10 cellular contexts compared by ENCODE assay signal in the genomic region with DNA sequence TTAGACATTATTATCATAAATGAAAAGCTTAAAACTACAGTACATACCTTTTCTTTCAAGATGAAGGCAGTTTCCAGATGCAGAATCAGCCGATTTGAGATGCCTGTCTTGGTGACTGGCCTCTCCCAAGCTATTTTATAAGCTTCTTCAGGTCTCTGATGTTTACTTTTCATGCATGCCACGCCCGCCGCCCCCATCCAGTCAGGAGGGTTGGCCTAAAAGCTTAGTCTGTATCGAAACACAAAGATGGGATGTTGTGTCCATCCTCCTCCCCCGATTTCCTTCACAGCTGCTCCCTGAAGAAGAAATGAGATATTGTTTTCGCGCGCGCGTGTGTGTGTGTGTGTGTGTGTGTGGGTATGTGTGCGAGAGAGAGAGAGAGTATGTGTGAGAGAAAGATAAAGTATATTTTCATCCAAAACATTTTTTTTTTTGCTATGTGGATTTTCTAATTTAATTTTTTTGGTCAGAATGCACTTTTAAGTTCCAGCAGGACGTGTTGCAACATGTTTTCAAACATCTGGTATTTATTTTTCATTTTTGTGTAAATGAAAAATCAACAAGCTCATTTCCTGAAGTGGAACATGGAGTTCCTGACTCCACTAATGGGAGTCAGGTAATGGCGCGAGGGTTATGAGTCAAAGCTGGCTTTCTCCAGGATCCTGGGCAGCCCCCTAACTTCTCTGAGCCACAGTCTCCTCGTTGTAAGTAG. TPM values are rescaled to one million over a fixed set of nuclear protein-coding genes. Genes with fewer than 3 reads are reported as not detected.
DNase-seq lines count a peak whose midpoint lies in the region; ATAC-seq and TF ChIP-seq lines count a peak whose summit lies in the region.
"Had no signal": no experiment of that assay in that cellular context is flagged by ENCODE, and none has a peak within 500 bp of the region (broad histone marks: within the 10 kb centered on the region; RNA-seq: fewer than 3 reads in every experiment).

APOD (minus strand) TSS at position 110 of the 712 bp plus-strand sequence. CDS start 4,479 bp downstream, outside the sequence.

- H3K4me2 ChIP-seq in skeletal muscle satellite cell (ENCODE audit: low read length): peak within 1 kb of the TSS; percentile 51

- H3K27me3 ChIP-seq in adipocyte (replicated peaks; ENCODE audit: control insufficient read depth, insufficient read depth, low read length) (no peaks in the 10 kb centered on the region), heart left ventricle (peaks cover 0 to 10% (median 0%) of the 10 kb centered on the region in 9 donors), skeletal muscle satellite cell (ENCODE audit: control insufficient read depth, insufficient read depth, low read length) (peaks cover 22% of the 10 kb centered on the region)

- intact Hi-C loops in heart left ventricle (cut with DNase I): no loop called here

- H3K9me3 ChIP-seq in adipocyte (ENCODE audit: control insufficient read depth, low read length): peaks cover 2% of the 10 kb centered on the region
- peaks cover 0 to 2% (median 0%) of the 10 kb centered on the region in 12 donors for H3K9me3 ChIP-seq in heart left ventricle
- no peaks in the 10 kb centered on the region for H3K9me3 ChIP-seq in skeletal muscle satellite cell (replicated peaks; ENCODE audit: low read length)

- TF ChIP-seq POLR2A in heart left ventricle (IDR thresholded peaks at IDR 0.05): peak in 1 of 2 donors; percentile 20

- no peak for TF ChIP-seq CTCF in heart left ventricle (IDR thresholded peaks at IDR 0.05)

- ATAC-seq in heart left ventricle: peak; percentile 72 to 91 (median 78)
- no peak for ATAC-seq in GM19452 (IDR thresholded peaks at IDR 0.05; ENCODE audit: unreplicated experiment)

- DNase-seq in H4 (ENCODE audit: low spot score) (peak; percentile 33), adipocyte (ENCODE audit: low read depth) (peak; percentile 79), heart left ventricle (peak; percentile 65 to 81 (median 76)), GM19240 (ENCODE audit: insufficient read length, low spot score) (no peak), NCI-H524 (lab: John Stamatoyannopoulos, UW) (no peak)
- no peak for DNase-seq in activated CD8-positive, alpha-beta memory T cell treated with anti-CD3 and anti-CD28 coated beads for 24 hours
- DNase-seq: NCI-H1930, retina had no signal

- H3K27ac ChIP-seq in heart left ventricle: peak within 1 kb of the TSS; percentile 43 to 81 (median 68)

- no peaks in the 10 kb centered on the region for H3K36me3 ChIP-seq in adipocyte (ENCODE audit: control insufficient read depth, insufficient read depth, low read length, severe bottlenecking)
- H3K36me3 ChIP-seq in heart left ventricle: peaks cover 0 to 9% (median 0%) of the 10 kb centered on the region in 9 donors
- H3K36me3 ChIP-seq in skeletal muscle satellite cell (ENCODE audit: insufficient read depth, low read length): no peaks in the 10 kb centered on the region

- H3K4me3 ChIP-seq in adipocyte (ENCODE audit: low read length) (peak within 1 kb of the TSS; percentile 79), heart left ventricle (peak within 1 kb of the TSS in 11 of 12 donors; percentile 2 to 55 (median 36)), skeletal muscle satellite cell (ENCODE audit: low read length) (no peak within 1 kb of the TSS)

- peak within 1 kb of the TSS; percentile 77 for H3K9ac ChIP-seq in adipocyte (ENCODE audit: low read length)
- H3K9ac ChIP-seq in skeletal muscle satellite cell (ENCODE audit: low read depth, low read length): no peak within 1 kb of the TSS

- H3K4me1 ChIP-seq in adipocyte (ENCODE audit: control insufficient read depth, insufficient read depth, low read length) (peaks cover 37% of the 10 kb centered on the region), heart left ventricle (peaks cover 0 to 29% (median 9%) of the 10 kb centered on the region in 12 donors), skeletal muscle satellite cell (ENCODE audit: control insufficient read depth, insufficient read depth, low read length) (peaks cover 9% of the 10 kb centered on the region)

- WGBS in heart left ventricle, 4 donors: 33 to 49% (median 42%) methylated on average over 16 of the region's 16 CpGs

RNA-seq across cellular contexts. Expression of gene APOD, which starts in this region (rescaled TPM):
- total RNA-seq in H4 (2014; rRNA removed; shearing (Covaris generic)): 0.12 TPM in 1 of 2 replicates, not detected in the other
- total RNA-seq in heart left ventricle: 1,000 to 10,000 TPM in 1 of 9 donors, 100 to 1,000 TPM in 8; 109 to 1,096 (median 214) TPM
- polyA plus RNA-seq in heart left ventricle: 100 to 1,000 TPM; 101 to 263 TPM
- 1.3 and 9.8 TPM in 2 replicates for total RNA-seq in skeletal muscle satellite cell (2012; rRNA removed)

Comparison
In these comparisons a context has a peak if more than half of its experiments do, and no peak if none do; other contexts are left out.
1. RNA of gene APOD (total RNA-seq): 109 to 1,096 TPM in heart left ventricle; 0.12 TPM in H4; every median in the first group is over 10 times any median in the second.
2. Peak in DNase-seq in H4; RNA of the gene not detected or under 1 TPM.
3. DNase-seq: peak in adipocyte (single experiment) and heart left ventricle (5 of 5); none in GM19240 (single experiment), activated CD8-positive, alpha-beta memory T cell treated with anti-CD3 and anti-CD28 coated beads for 24 hours (single experiment) and NCI-H524 (0 of 2).